Comparison of ENCODE assay signal across 15 cellular contexts in the genomic region with DNA sequence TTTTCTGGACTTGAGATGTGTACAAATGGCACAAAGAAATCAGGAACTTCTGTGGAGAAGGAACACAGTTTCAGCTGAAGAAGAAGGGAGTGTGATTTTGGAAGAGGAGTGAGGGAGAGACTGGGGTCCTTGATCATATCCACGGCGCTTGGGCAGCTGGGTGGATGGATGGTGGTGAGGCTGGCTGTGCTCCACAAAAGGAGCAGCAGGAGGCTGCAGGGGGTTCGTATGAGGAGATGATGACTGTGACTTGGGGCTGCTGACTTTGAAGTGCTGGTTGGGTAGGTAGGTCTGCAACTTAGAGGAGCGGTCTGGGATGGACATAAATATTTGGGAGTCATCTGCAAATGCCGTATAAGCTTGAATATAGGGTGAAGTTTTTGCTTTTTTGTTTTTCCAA. TPM values are rescaled to one million over a fixed set of nuclear protein-coding genes. Genes with fewer than 3 reads are reported as not detected.
DNase-seq lines count a peak whose midpoint lies in the region; ATAC-seq and TF ChIP-seq lines count a peak whose summit lies in the region.
"Had no signal": no experiment of that assay in that cellular context is flagged by ENCODE, and none has a peak within 500 bp of the region (broad histone marks: within the 10 kb centered on the region; RNA-seq: fewer than 3 reads in every experiment).

No MANE protein-coding gene starts in this region.

- ATAC-seq in activated CD8-positive, alpha-beta T cell treated with anti-CD3 and anti-CD28 coated beads for 36 hours = no peak
- no peak for ATAC-seq in activated CD8-positive, alpha-beta T cell treated with anti-CD3 and anti-CD28 coated beads, Interleukin-2, amount 10 ng/mL, durations not matched to agents 7 days and 5 days
- ATAC-seq in HG03571 (IDR thresholded peaks at IDR 0.05; ENCODE audit: unreplicated experiment) = no peak
- ATAC-seq in GM21360 (IDR thresholded peaks at IDR 0.05; ENCODE audit: unreplicated experiment) = no peak
- ATAC-seq: Panc1 had no signal

- H3K4me3 Mint-ChIP-seq in activated CD8-positive, alpha-beta T cell treated with anti-CD3 and anti-CD28 coated beads for 36 hours = peak overlapping the region; percentile 46
- H3K4me3 Mint-ChIP-seq in activated CD8-positive, alpha-beta T cell treated with anti-CD3 and anti-CD28 coated beads, Interleukin-2, amount 10 ng/mL, durations not matched to agents 7 days and 5 days = no peak overlapping the region
- H3K4me3 Mint-ChIP-seq in activated naive CD8-positive, alpha-beta T cell treated with anti-CD3 and anti-CD28 coated beads for 36 hours = peak overlapping the region; percentile 1

- no peaks in the 10 kb centered on the region for H3K36me3 ChIP-seq in mesenchymal stem cell (ENCODE audit: control insufficient read depth in 1 of 2, insufficient read depth in 2 of 2, low read depth in 1 of 2, low read length in 2 of 2)
- no peaks in the 10 kb centered on the region for H3K36me3 ChIP-seq in tibial artery
- H3K36me3 ChIP-seq: ovary had no signal

- H2BK15ac ChIP-seq in mesenchymal stem cell (ENCODE audit: low read depth, poor library complexity, severe bottlenecking) = no peak overlapping the region

- H3K9ac ChIP-seq in mesenchymal stem cell (ENCODE audit: low read length) = no peak overlapping the region

- H3K27ac Mint-ChIP-seq in activated CD8-positive, alpha-beta T cell treated with anti-CD3 and anti-CD28 coated beads for 36 hours = no peak overlapping the region
- no peak overlapping the region for H3K27ac Mint-ChIP-seq in activated CD8-positive, alpha-beta T cell treated with anti-CD3 and anti-CD28 coated beads, Interleukin-2, amount 10 ng/mL, durations not matched to agents 7 days and 5 days
- H3K27ac Mint-ChIP-seq in activated naive CD8-positive, alpha-beta T cell treated with anti-CD3 and anti-CD28 coated beads for 36 hours = no peak overlapping the region

- no peak for TF ChIP-seq CTCF in activated CD8-positive, alpha-beta T cell treated with anti-CD3 and anti-CD28 coated beads for 36 hours (IDR thresholded peaks at IDR 0.05)
- TF ChIP-seq CTCF in tibial artery (IDR thresholded peaks at IDR 0.05) = no peak

- H2BK12ac ChIP-seq in mesenchymal stem cell (ENCODE audit: low read length in 2 of 2) = peak overlapping the region in 1 of 2 experiments; percentile 15

- CTCF ChIA-PET in activated CD8-positive, alpha-beta T cell treated with anti-CD3 and anti-CD28 coated beads for 36 hours (lab: Charles Lee) = interaction anchor here (0.8 to 1.3 kb wide), 3 partner anchors 10 to 52 kb away, joined by 3 to 4 read pairs (median 4); no protein-coding TSS in a partner anchor
- CTCF ChIA-PET in activated CD8-positive, alpha-beta T cell treated with anti-CD3 and anti-CD28 coated beads, Interleukin-2, amount 10 ng/mL, durations not matched to agents 7 days and 5 days (lab: Charles Lee) = interaction anchor here (0.9 kb wide), 1 partner anchor 12 kb away, joined by 4 read pairs; no protein-coding TSS in a partner anchor

- WGBS in mesenchymal stem cell = 38% methylated on average over 4 of the region's 5 CpGs

- H4K91ac ChIP-seq in mesenchymal stem cell (ENCODE audit: low read length) = peak overlapping the region; percentile 71

- no peak overlapping the region for H2AFZ ChIP-seq in mesenchymal stem cell (ENCODE audit: low read depth, low read length)

- no peak overlapping the region for H2BK5ac ChIP-seq in mesenchymal stem cell (ENCODE audit: low read depth, low read length, poor library complexity, severe bottlenecking)

- H2BK120ac ChIP-seq in mesenchymal stem cell (ENCODE audit: low read depth, low read length) = no peak overlapping the region

- H3K27ac ChIP-seq in mesenchymal stem cell (ENCODE audit: low read length, poor library complexity, severe bottlenecking) (no peak overlapping the region), tibial artery (peak overlapping the region; percentile 76 to 80)
- H3K27ac ChIP-seq: ovary had no signal

- H3K79me1 ChIP-seq in mesenchymal stem cell (replicated peaks; ENCODE audit: low read length, poor library complexity, severe bottlenecking) = no peaks in the 10 kb centered on the region

- H3K4me2 ChIP-seq in mesenchymal stem cell (ENCODE audit: low read length, poor library complexity, severe bottlenecking) = no peak overlapping the region

- no peak for DNase-seq in activated CD8-positive, alpha-beta T cell treated with anti-CD3 and anti-CD28 coated beads for 36 hours
- no peak for DNase-seq in activated CD8-positive, alpha-beta T cell treated with anti-CD3 and anti-CD28 coated beads, Interleukin-2, amount 10 ng/mL, durations not matched to agents 7 days and 5 days
- DNase-seq in activated naive CD8-positive, alpha-beta T cell treated with anti-CD3 and anti-CD28 coated beads for 36 hours = no peak
- no peak for DNase-seq in mesenchymal stem cell
- no peak for DNase-seq in tibial artery
- no peak for DNase-seq in cardiac septum (ENCODE audit: low spot score)
- DNase-seq: ACHN, amygdala, dermis blood vessel endothelial cell, foreskin fibroblast, NCI-H446 had no signal

- peaks cover 7% of the 10 kb centered on the region for H3K4me1 ChIP-seq in mesenchymal stem cell (ENCODE audit: control insufficient read depth, insufficient read depth, low read depth, low read length)
- H3K4me1 ChIP-seq in tibial artery = peaks cover 0 to 34% (median 9%) of the 10 kb centered on the region in 4 donors

- no peaks in the 10 kb centered on the region for H3K9me3 Mint-ChIP-seq in activated CD8-positive, alpha-beta T cell treated with anti-CD3 and anti-CD28 coated beads for 36 hours
- no peaks in the 10 kb centered on the region for H3K9me3 Mint-ChIP-seq in activated CD8-positive, alpha-beta T cell treated with anti-CD3 and anti-CD28 coated beads, Interleukin-2, amount 10 ng/mL, durations not matched to agents 7 days and 5 days (ENCODE audit: insufficient read depth)
- H3K9me3 Mint-ChIP-seq in activated naive CD8-positive, alpha-beta T cell treated with anti-CD3 and anti-CD28 coated beads for 36 hours = no peaks in the 10 kb centered on the region

- peaks cover 42 to 46% of the 10 kb centered on the region in 2 experiments for H3K27me3 ChIP-seq in mesenchymal stem cell (ENCODE audit: control insufficient read depth in 1 of 2, insufficient read depth in 1 of 2, low read length in 2 of 2)
- no peaks in the 10 kb centered on the region for H3K27me3 ChIP-seq in tibial artery
- H3K27me3 ChIP-seq: ovary had no signal

- no peak overlapping the region for H3K23ac ChIP-seq in mesenchymal stem cell (ENCODE audit: low read length in 2 of 2)

- H3K14ac ChIP-seq in mesenchymal stem cell (ENCODE audit: low read length in 2 of 2) = no peak overlapping the region

- peaks cover 5% of the 10 kb centered on the region for H3K4me1 Mint-ChIP-seq in activated CD8-positive, alpha-beta T cell treated with anti-CD3 and anti-CD28 coated beads for 36 hours (ENCODE audit: low read depth)
- H3K4me1 Mint-ChIP-seq in activated CD8-positive, alpha-beta T cell treated with anti-CD3 and anti-CD28 coated beads, Interleukin-2, amount 10 ng/mL, durations not matched to agents 7 days and 5 days (ENCODE audit: low read depth) = peaks cover 4% of the 10 kb centered on the region
- peaks cover 3% of the 10 kb centered on the region for H3K4me1 Mint-ChIP-seq in activated naive CD8-positive, alpha-beta T cell treated with anti-CD3 and anti-CD28 coated beads for 36 hours

- H3K9me3 ChIP-seq in mesenchymal stem cell (ENCODE audit: control insufficient read depth, low read length) (no peaks in the 10 kb centered on the region), tibial artery (no peaks in the 10 kb centered on the region)
- H3K9me3 ChIP-seq: ovary had no signal

- H4K8ac ChIP-seq in mesenchymal stem cell (ENCODE audit: low read length) = no peak overlapping the region

- POLR2A ChIA-PET in activated CD8-positive, alpha-beta T cell treated with anti-CD3 and anti-CD28 coated beads for 36 hours (lab: Charles Lee) = interaction anchor here (0.6 to 1.8 kb wide), 6 partner anchors 8 to 126 kb away, joined by 3 to 5 read pairs (median 4); a partner anchor contains a TSS
- POLR2A ChIA-PET in activated CD8-positive, alpha-beta T cell treated with anti-CD3 and anti-CD28 coated beads, Interleukin-2, amount 10 ng/mL, durations not matched to agents 7 days and 5 days (lab: Charles Lee) = interaction anchor here (0.6 kb wide), 1 partner anchor 243 kb away, joined by 3 read pairs; no protein-coding TSS in a partner anchor

- no peak overlapping the region for H3K18ac ChIP-seq in mesenchymal stem cell (ENCODE audit: low read depth in 1 of 2, low read length in 2 of 2)

- H3K4me3 ChIP-seq in mesenchymal stem cell (ENCODE audit: insufficient read depth in 1 of 2, low read depth in 1 of 2, low read length in 2 of 2) (no peak overlapping the region), tibial artery (peak overlapping the region in 1 of 2 donors; percentile 62)

- peaks cover 9% of the 10 kb centered on the region for H3K27me3 Mint-ChIP-seq in activated CD8-positive, alpha-beta T cell treated with anti-CD3 and anti-CD28 coated beads for 36 hours
- peaks cover 13% of the 10 kb centered on the region for H3K27me3 Mint-ChIP-seq in activated CD8-positive, alpha-beta T cell treated with anti-CD3 and anti-CD28 coated beads, Interleukin-2, amount 10 ng/mL, durations not matched to agents 7 days and 5 days (ENCODE audit: low read depth)
- peaks cover 5% of the 10 kb centered on the region for H3K27me3 Mint-ChIP-seq in activated naive CD8-positive, alpha-beta T cell treated with anti-CD3 and anti-CD28 coated beads for 36 hours

- H3K4ac ChIP-seq in mesenchymal stem cell (ENCODE audit: low read depth in 1 of 2, low read length in 2 of 2) = no peak overlapping the region

- H3K36me3 Mint-ChIP-seq in activated CD8-positive, alpha-beta T cell treated with anti-CD3 and anti-CD28 coated beads for 36 hours (ENCODE audit: low read depth) = no peaks in the 10 kb centered on the region
- H3K36me3 Mint-ChIP-seq in activated CD8-positive, alpha-beta T cell treated with anti-CD3 and anti-CD28 coated beads, Interleukin-2, amount 10 ng/mL, durations not matched to agents 7 days and 5 days (ENCODE audit: low read depth) = no peaks in the 10 kb centered on the region
- H3K36me3 Mint-ChIP-seq in activated naive CD8-positive, alpha-beta T cell treated with anti-CD3 and anti-CD28 coated beads for 36 hours = no peaks in the 10 kb centered on the region

- intact Hi-C loops in activated CD8-positive, alpha-beta T cell treated with anti-CD3 and anti-CD28 coated beads for 36 hours (cut with micrococcal nuclease) = loop anchor here (10.0 kb wide), 1 partner anchor 52 kb away; a partner anchor contains a TSS
- intact Hi-C loops in tibial artery (cut with DNase I; ENCODE audit: low total_unique reads) (loop anchor here (5.0 kb wide), 1 partner anchor 45 kb away; a partner anchor contains a TSS), cardiac septum (cut with DNase I) (no loop called here)

- H2AK5ac ChIP-seq in mesenchymal stem cell (ENCODE audit: low read length, severe bottlenecking) = no peak overlapping the region

RNA-seq across cellular contexts. Expression of a gene that starts 1.3 kb away (rescaled TPM):
- total RNA-seq in activated CD8-positive, alpha-beta T cell treated with anti-CD3 and anti-CD28 coated beads for 36 hours = 1 to 10 TPM; 1.6 TPM
- under 1 TPM; 0.23 to 0.29 TPM for total RNA-seq in activated CD8-positive, alpha-beta T cell treated with anti-CD3 and anti-CD28 coated beads, Interleukin-2, amount 10 ng/mL, durations not matched to agents 7 days and 5 days
- total RNA-seq in activated naive CD8-positive, alpha-beta T cell treated with anti-CD3 and anti-CD28 coated beads for 36 hours = 1 to 10 TPM; 1.3 to 1.4 TPM
- polyA plus RNA-seq in mesenchymal stem cell (2013, experiment 1 of 2) = 13.2 TPM
- 12.1 TPM for polyA plus RNA-seq in mesenchymal stem cell (2013, experiment 2 of 2)
- 9.2 TPM for total RNA-seq in cardiac septum

RNA-seq across cellular contexts. Expression of a gene that starts 26.2 kb away (rescaled TPM):
- total RNA-seq in activated CD8-positive, alpha-beta T cell treated with anti-CD3 and anti-CD28 coated beads for 36 hours = 100 to 1,000 TPM; 140 to 144 TPM
- total RNA-seq in activated CD8-positive, alpha-beta T cell treated with anti-CD3 and anti-CD28 coated beads, Interleukin-2, amount 10 ng/mL, durations not matched to agents 7 days and 5 days = 10 to 100 TPM; 60.6 to 69.2 TPM
- 100 to 1,000 TPM; 141 to 143 TPM for total RNA-seq in activated naive CD8-positive, alpha-beta T cell treated with anti-CD3 and anti-CD28 coated beads for 36 hours
- polyA plus RNA-seq in mesenchymal stem cell (2013, experiment 1 of 2) = 92.8 TPM
- polyA plus RNA-seq in mesenchymal stem cell (2013, experiment 2 of 2) = 88.9 TPM
- 39.5 TPM for total RNA-seq in cardiac septum

RNA-seq across cellular contexts. Expression of a gene that starts 37.7 kb away (rescaled TPM):
- total RNA-seq in activated CD8-positive, alpha-beta T cell treated with anti-CD3 and anti-CD28 coated beads for 36 hours = 10 to 100 TPM; 28.1 to 31.4 TPM
- 10 to 100 TPM; 74.1 to 78.9 TPM for total RNA-seq in activated CD8-positive, alpha-beta T cell treated with anti-CD3 and anti-CD28 coated beads, Interleukin-2, amount 10 ng/mL, durations not matched to agents 7 days and 5 days
- total RNA-seq in activated naive CD8-positive, alpha-beta T cell treated with anti-CD3 and anti-CD28 coated beads for 36 hours = 10 to 100 TPM; 30.7 to 33.7 TPM
- 425 TPM for polyA plus RNA-seq in mesenchymal stem cell (2013, experiment 1 of 2)
- polyA plus RNA-seq in mesenchymal stem cell (2013, experiment 2 of 2) = 399 TPM
- 72.0 TPM for total RNA-seq in cardiac septum

RNA-seq across cellular contexts. Expression of a gene that starts 44.9 kb away (rescaled TPM):
- total RNA-seq in activated CD8-positive, alpha-beta T cell treated with anti-CD3 and anti-CD28 coated beads for 36 hours = 100 to 1,000 TPM; 151 to 160 TPM
- 100 to 1,000 TPM; 140 to 156 TPM for total RNA-seq in activated CD8-positive, alpha-beta T cell treated with anti-CD3 and anti-CD28 coated beads, Interleukin-2, amount 10 ng/mL, durations not matched to agents 7 days and 5 days
- total RNA-seq in activated naive CD8-positive, alpha-beta T cell treated with anti-CD3 and anti-CD28 coated beads for 36 hours = 100 to 1,000 TPM; 156 to 160 TPM
- 187 TPM for polyA plus RNA-seq in mesenchymal stem cell (2013, experiment 1 of 2)
- polyA plus RNA-seq in mesenchymal stem cell (2013, experiment 2 of 2) = 195 TPM
- 126 TPM for total RNA-seq in cardiac septum

RNA-seq across cellular contexts. Expression of a gene that starts 53.4 kb away (rescaled TPM):
- 10 to 100 TPM; 70.6 to 71.7 TPM for total RNA-seq in activated CD8-positive, alpha-beta T cell treated with anti-CD3 and anti-CD28 coated beads for 36 hours
- total RNA-seq in activated CD8-positive, alpha-beta T cell treated with anti-CD3 and anti-CD28 coated beads, Interleukin-2, amount 10 ng/mL, durations not matched to agents 7 days and 5 days = 100 to 1,000 TPM; 195 to 197 TPM
- total RNA-seq in activated naive CD8-positive, alpha-beta T cell treated with anti-CD3 and anti-CD28 coated beads for 36 hours = 10 to 100 TPM; 66.1 to 68.0 TPM
- 309 TPM for polyA plus RNA-seq in mesenchymal stem cell (2013, experiment 1 of 2)
- 311 TPM for polyA plus RNA-seq in mesenchymal stem cell (2013, experiment 2 of 2)
- total RNA-seq in cardiac septum = 229 TPM
